ENCODE assay signal across 11 cellular contexts in genomic region chr2:177295479-177295878, GRCh38. TPM values are rescaled to one million over a fixed set of nuclear protein-coding genes. Genes with fewer than 3 reads are reported as not detected.
DNase-seq lines count a peak whose midpoint lies in the region; ATAC-seq and TF ChIP-seq lines count a peak whose summit lies in the region.
"Had no signal": no experiment of that assay in that cellular context is flagged by ENCODE, and none has a peak within 500 bp of the region (broad histone marks: within the 10 kb centered on the region; RNA-seq: fewer than 3 reads in every experiment).

No MANE protein-coding gene starts in this region.

- no peaks in the 10 kb centered on the region for H3K27me3 Mint-ChIP-seq in natural killer cell treated with Interleukin-12 subunit alpha and Interleukin-12 subunit beta and Interleukin-15 and Interleukin-18, amount 100 ng/mL, for 72 hours
- no peaks in the 10 kb centered on the region for H3K27me3 Mint-ChIP-seq in activated CD8-positive, alpha-beta T cell treated with anti-CD3 and anti-CD28 coated beads for 36 hours
- H3K27me3 Mint-ChIP-seq: activated T-cell treated with anti-CD3 and anti-CD28 coated beads, Interleukin-2, amount 50 U/mL, for 24 hours had no signal

- TF ChIP-seq CTCF in WI38 (IDR thresholded peaks at IDR 0.05; ENCODE audit: low read depth, low read length) (no peak), gastrocnemius medialis (IDR thresholded peaks at IDR 0.05 in 4 of 5, conservative IDR thresholded peaks at IDR 0.05 in 1 of 5) (no peak)
- no peak for TF ChIP-seq CTCF in activated CD8-positive, alpha-beta T cell treated with anti-CD3 and anti-CD28 coated beads for 36 hours (IDR thresholded peaks at IDR 0.05)

- H3K4me3 Mint-ChIP-seq in natural killer cell treated with Interleukin-12 subunit alpha and Interleukin-12 subunit beta and Interleukin-15 and Interleukin-18, amount 100 ng/mL, for 72 hours = no peak overlapping the region
- H3K4me3 Mint-ChIP-seq in activated CD8-positive, alpha-beta T cell treated with anti-CD3 and anti-CD28 coated beads for 36 hours = no peak overlapping the region
- H3K4me3 Mint-ChIP-seq: activated T-cell treated with anti-CD3 and anti-CD28 coated beads, Interleukin-2, amount 50 U/mL, for 24 hours had no signal

- H3K27ac Mint-ChIP-seq in natural killer cell treated with Interleukin-12 subunit alpha and Interleukin-12 subunit beta and Interleukin-15 and Interleukin-18, amount 100 ng/mL, for 72 hours = peak overlapping the region in 1 of 2 donors; percentile 25
- H3K27ac Mint-ChIP-seq in activated CD8-positive, alpha-beta T cell treated with anti-CD3 and anti-CD28 coated beads for 36 hours = no peak overlapping the region
- H3K27ac Mint-ChIP-seq: activated T-cell treated with anti-CD3 and anti-CD28 coated beads, Interleukin-2, amount 50 U/mL, for 24 hours had no signal

- peak overlapping the region in 7 of 11 experiments; percentile 0 to 74 (median 54); a peak in 12 of 22 replicates for H3K4me2 ChIP-seq in BLaER1 treated with 17β-estradiol and CSF1 and Interleukin-3, amounts not matched to agents 10 nM and 100 nM

- in situ Hi-C loops in gastrocnemius medialis (cut with MboI; ENCODE audit: low sequenced_read_pairs in 4 of 4) = loop anchor here in 2 of 4 donors (10.0 to 25.0 kb wide), 2 partner anchors 108 to 131 kb away; no protein-coding TSS in a partner anchor

- no peaks in the 10 kb centered on the region for H3K9me3 ChIP-seq in BLaER1 treated with 17β-estradiol and CSF1 and Interleukin-3, amounts not matched to agents 10 nM and 100 nM (replicated peaks in 1 of 11)
- H3K9me3 ChIP-seq in gastrocnemius medialis = no peaks in the 10 kb centered on the region
- H3K9me3 ChIP-seq: Caco-2, pancreas had no signal

- H3K27ac ChIP-seq in BLaER1 treated with 17β-estradiol and CSF1 and Interleukin-3, amounts not matched to agents 10 nM and 100 nM = peak overlapping the region in 8 of 11 experiments; percentile 10 to 57 (median 26); a peak in 9 of 22 replicates
- H3K27ac ChIP-seq in gastrocnemius medialis = peak overlapping the region in 3 of 4 donors; percentile 0 to 41 (median 35)
- H3K27ac ChIP-seq: pancreas had no signal

- POLR2A ChIA-PET in activated CD8-positive, alpha-beta T cell treated with anti-CD3 and anti-CD28 coated beads for 36 hours (lab: Charles Lee) = interaction anchor here (1.0 to 1.7 kb wide), 3 partner anchors 10 to 74 kb away, joined by 3 to 14 read pairs (median 5); partner anchors contain the start of gene NFE2L2

- H3K4me1 ChIP-seq in BLaER1 treated with 17β-estradiol and CSF1 and Interleukin-3, amounts not matched to agents 10 nM and 100 nM = peaks cover 3 to 41% (median 20%) of the 10 kb centered on the region in 10 experiments; a peak in 19 of 20 replicates
- H3K4me1 ChIP-seq in gastrocnemius medialis = peaks cover 0 to 3% of the 10 kb centered on the region in 2 donors
- H3K4me1 ChIP-seq: pancreas had no signal

- H3K9ac ChIP-seq in BLaER1 treated with 17β-estradiol and CSF1 and Interleukin-3, amounts not matched to agents 10 nM and 100 nM = peak overlapping the region in 2 of 11 experiments; percentile 20 to 43; a peak in 1 of 22 replicates

- H4K20me1 ChIP-seq in BLaER1 treated with 17β-estradiol and CSF1 and Interleukin-3, amounts not matched to agents 10 nM and 100 nM = no peaks in the 10 kb centered on the region

- no peaks in the 10 kb centered on the region for H3K9me3 Mint-ChIP-seq in natural killer cell treated with Interleukin-12 subunit alpha and Interleukin-12 subunit beta and Interleukin-15 and Interleukin-18, amount 100 ng/mL, for 72 hours
- no peaks in the 10 kb centered on the region for H3K9me3 Mint-ChIP-seq in activated CD8-positive, alpha-beta T cell treated with anti-CD3 and anti-CD28 coated beads for 36 hours
- H3K9me3 Mint-ChIP-seq: activated T-cell treated with anti-CD3 and anti-CD28 coated beads, Interleukin-2, amount 50 U/mL, for 24 hours had no signal

- H3K4me1 Mint-ChIP-seq in natural killer cell treated with Interleukin-12 subunit alpha and Interleukin-12 subunit beta and Interleukin-15 and Interleukin-18, amount 100 ng/mL, for 72 hours (ENCODE audit: low read depth in 2 of 2) = peaks cover 12 to 24% of the 10 kb centered on the region in 2 donors
- H3K4me1 Mint-ChIP-seq in activated CD8-positive, alpha-beta T cell treated with anti-CD3 and anti-CD28 coated beads for 36 hours (ENCODE audit: low read depth) = peaks cover 17% of the 10 kb centered on the region

- H3K4me3 ChIP-seq in BLaER1 treated with 17β-estradiol and CSF1 and Interleukin-3, amounts not matched to agents 10 nM and 100 nM = no peak overlapping the region
- H3K4me3 ChIP-seq in WI38 (ENCODE audit: low read depth, low read length) = peak overlapping the region; percentile 37
- no peak overlapping the region for H3K4me3 ChIP-seq in gastrocnemius medialis
- H3K4me3 ChIP-seq: pancreas had no signal

- no peak for DNase-seq in Right ventricle myocardium superior
- no peak for DNase-seq in gastrocnemius medialis
- no peak for DNase-seq in natural killer cell treated with Interleukin-12 subunit alpha and Interleukin-12 subunit beta and Interleukin-15 and Interleukin-18, amount 100 ng/mL, for 72 hours (ENCODE audit: low spot score)
- no peak for DNase-seq in activated naive CD4-positive, alpha-beta T cell treated with anti-CD3 and anti-CD28 coated beads, Interleukin-2, amount 50 U/mL, for 16 hours
- no peak for DNase-seq in activated CD8-positive, alpha-beta T cell treated with anti-CD3 and anti-CD28 coated beads for 36 hours
- DNase-seq in activated naive CD4-positive, alpha-beta T cell (lab: John Stamatoyannopoulos, UW) = no peak
- DNase-seq: activated T-cell treated with anti-CD3 and anti-CD28 coated beads, Interleukin-2, amount 50 U/mL, for 24 hours; Caco-2; pancreas had no signal

- CTCF ChIA-PET in activated CD8-positive, alpha-beta T cell treated with anti-CD3 and anti-CD28 coated beads for 36 hours (lab: Charles Lee) = interaction anchor here (0.6 to 5.6 kb wide), 21 partner anchors 10 to 147 kb away, joined by 3 to 58 read pairs (median 4); partner anchors contain the start of gene NFE2L2

- intact Hi-C loops in Right ventricle myocardium superior (cut with DNase I) = loop anchor here (10.0 kb wide), 1 partner anchor 131 kb away; no protein-coding TSS in a partner anchor
- intact Hi-C loops in gastrocnemius medialis (cut with DNase I; ENCODE audit: low total_unique reads) = no loop called here
- intact Hi-C loops in activated CD8-positive, alpha-beta T cell treated with anti-CD3 and anti-CD28 coated beads for 36 hours (cut with micrococcal nuclease) = loop anchor here (10.0 kb wide), 2 partner anchors 131 to 301 kb away; no protein-coding TSS in a partner anchor

- H3K36me3 ChIP-seq in BLaER1 treated with 17β-estradiol and CSF1 and Interleukin-3, amounts not matched to agents 10 nM and 100 nM = no peaks in the 10 kb centered on the region
- H3K36me3 ChIP-seq in gastrocnemius medialis = no peaks in the 10 kb centered on the region
- H3K36me3 ChIP-seq: pancreas had no signal

- H3K36me3 Mint-ChIP-seq in natural killer cell treated with Interleukin-12 subunit alpha and Interleukin-12 subunit beta and Interleukin-15 and Interleukin-18, amount 100 ng/mL, for 72 hours = no peaks in the 10 kb centered on the region
- H3K36me3 Mint-ChIP-seq in activated CD8-positive, alpha-beta T cell treated with anti-CD3 and anti-CD28 coated beads for 36 hours (ENCODE audit: low read depth) = no peaks in the 10 kb centered on the region

- no peak for TF ChIP-seq POLR2A in gastrocnemius medialis (IDR thresholded peaks at IDR 0.05)

- no peaks in the 10 kb centered on the region for H3K27me3 ChIP-seq in BLaER1 treated with 17β-estradiol and CSF1 and Interleukin-3, amounts not matched to agents 10 nM and 100 nM
- H3K27me3 ChIP-seq in gastrocnemius medialis = no peaks in the 10 kb centered on the region
- H3K27me3 ChIP-seq: pancreas had no signal

- ATAC-seq in Right ventricle myocardium superior (ENCODE audit: poor library complexity) (peak; percentile 84), gastrocnemius medialis (peak; percentile 36 to 69)
- ATAC-seq in natural killer cell treated with Interleukin-12 subunit alpha and Interleukin-12 subunit beta and Interleukin-15 and Interleukin-18, amount 100 ng/mL, for 72 hours = no peak
- no peak for ATAC-seq in activated CD8-positive, alpha-beta T cell treated with anti-CD3 and anti-CD28 coated beads for 36 hours

RNA-seq across cellular contexts. Expression of gene NFE2L2, which starts 31.0 kb away (rescaled TPM):
- total RNA-seq in Right ventricle myocardium superior = 45.8 TPM
- 10 to 100 TPM; 33.0 to 93.3 (median 59.1) TPM for total RNA-seq in gastrocnemius medialis
- 10 to 100 TPM; 71.2 to 96.6 TPM for total RNA-seq in natural killer cell treated with Interleukin-12 subunit alpha and Interleukin-12 subunit beta and Interleukin-15 and Interleukin-18, amount 100 ng/mL, for 72 hours
- 10 to 100 TPM; 57.3 to 57.6 TPM for total RNA-seq in activated CD8-positive, alpha-beta T cell treated with anti-CD3 and anti-CD28 coated beads for 36 hours

Comparison
In these comparisons a context has a peak if more than half of its experiments do, and no peak if none do; other contexts are left out.
1. ATAC-seq: peak in Right ventricle myocardium superior (single experiment) and gastrocnemius medialis (2 of 2); none in natural killer cell treated with Interleukin-12 subunit alpha and Interleukin-12 subunit beta and Interleukin-15 and Interleukin-18, amount 100 ng/mL, for 72 hours (0 of 2) and activated CD8-positive, alpha-beta T cell treated with anti-CD3 and anti-CD28 coated beads for 36 hours (single experiment).